20 cellular contexts compared by ENCODE assay signal in the genomic region with DNA sequence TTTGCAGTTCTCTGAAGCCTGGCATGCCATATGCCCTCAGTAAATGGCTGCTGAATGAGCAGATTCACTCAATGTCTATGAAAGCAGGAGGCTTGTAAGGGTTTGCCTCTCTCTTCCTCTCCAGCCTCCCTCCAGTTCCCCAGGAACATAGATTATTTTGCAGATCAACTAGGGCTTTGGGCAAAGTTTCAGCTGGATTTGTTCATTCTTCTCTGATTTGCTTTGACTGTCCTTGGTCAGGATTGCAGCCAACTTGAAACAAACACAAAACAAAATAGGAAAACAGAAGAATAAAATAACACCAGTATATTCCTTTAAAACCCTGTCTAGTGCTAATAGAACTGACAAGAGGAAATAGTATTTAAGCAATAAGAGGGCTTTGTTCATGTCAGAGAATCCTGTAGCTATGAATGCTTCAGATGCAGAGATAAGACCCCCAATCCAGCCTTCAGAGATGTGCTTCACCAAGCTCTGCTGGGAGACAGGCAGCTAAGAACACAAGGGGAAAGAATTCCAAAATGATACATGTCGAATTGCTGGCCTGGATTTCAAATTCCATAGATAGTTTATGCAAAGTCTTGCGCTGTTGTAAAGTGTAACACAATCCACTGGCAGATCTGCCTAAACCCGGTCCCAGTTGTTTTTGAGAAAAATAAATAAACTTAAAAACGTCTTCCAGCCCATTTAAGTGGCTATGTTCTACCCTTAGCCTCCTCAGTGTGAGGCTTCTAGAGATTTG.
DNase-seq lines count a peak whose midpoint lies in the region; TF ChIP-seq lines count a peak whose summit lies in the region.
"Had no signal": no experiment of that assay in that cellular context is flagged by ENCODE, and none has a peak within 500 bp of the region (broad histone marks: within the 10 kb centered on the region; RNA-seq: fewer than 3 reads in every experiment).

No MANE protein-coding gene starts in this region.

- BruUV-seq in A673 (replicated peaks; lab: Mats Ljungman, UMichigan) = no TSS peak

- H2BK12ac ChIP-seq in mesenchymal stem cell (ENCODE audit: low read length in 2 of 2) = no peak overlapping the region

- no peak overlapping the region for H3K4me2 ChIP-seq in mesenchymal stem cell (ENCODE audit: low read length, poor library complexity, severe bottlenecking)

- peak overlapping the region in 1 of 2 experiments; percentile 34 for H3K18ac ChIP-seq in mesenchymal stem cell (ENCODE audit: low read depth in 1 of 2, low read length in 2 of 2)

- H3K27me3 ChIP-seq in A673 (replicated peaks; ENCODE audit: insufficient read depth, low read depth, low read length, poor library complexity) = no peaks in the 10 kb centered on the region
- H3K27me3 ChIP-seq in mesenchymal stem cell (ENCODE audit: control insufficient read depth in 1 of 2, insufficient read depth in 1 of 2, low read length in 2 of 2) = no peaks in the 10 kb centered on the region
- H3K27me3 ChIP-seq: stomach had no signal

- intact Hi-C loops in A673 (cut with micrococcal nuclease; ENCODE audit: unreplicated experiment) = no loop called here

- peak overlapping the region; percentile 5 for H3K9ac ChIP-seq in mesenchymal stem cell (ENCODE audit: low read length)

- no peak overlapping the region for H2BK120ac ChIP-seq in mesenchymal stem cell (ENCODE audit: low read depth, low read length)

- CTCF ChIA-PET in A673 (lab: Charles Lee) = no interaction called here

- H3K4me3 ChIP-seq in A673 (ENCODE audit: low read depth, low read length, poor library complexity, severe bottlenecking) (no peak overlapping the region), choroid plexus epithelial cell (ENCODE audit: low read depth, low read length) (no peak overlapping the region), mesenchymal stem cell (ENCODE audit: insufficient read depth in 1 of 2, low read depth in 1 of 2, low read length in 2 of 2) (no peak overlapping the region)
- H3K4me3 ChIP-seq: K562, stomach had no signal

- H4K91ac ChIP-seq in mesenchymal stem cell (ENCODE audit: low read length) = no peak overlapping the region

- DNase-seq in A673 (ENCODE audit: low spot score) (no peak), HS-27A (ENCODE audit: low read depth) (peak; percentile 15), choroid plexus epithelial cell (ENCODE audit: low read depth) (peak; percentile 80), mesenchymal stem cell (peak; percentile 27), DMS153 treated with DMSO at 0.1 percent for 48 hours (lab: John Stamatoyannopoulos, UW; ENCODE audit: unreplicated experiment) (no peak), hippocampal formation (lab: John Stamatoyannopoulos, UW) (no peak), amygdala (lab: John Stamatoyannopoulos, UW) (no peak), NCI-H510A treated with DMSO at 0.1 percent for 48 hours (lab: John Stamatoyannopoulos, UW) (no peak)
- DNase-seq: activated CD4-positive, alpha-beta T cell treated with anti-CD3 and anti-CD28 coated beads, Interleukin-2, amount 10 ng/mL, durations not matched to agents 24 days and 14 days; caudate nucleus; DMS 273 treated with DMSO at 0.1 percent for 48 hours; GF-D8; hypothalamus; NCI-H187; NCI-H446 treated with DMSO at 0.1 percent for 48 hours; RPMI8226; small intestine; stimulated activated CD4-positive, alpha-beta T cell treated with anti-CD3 and anti-CD28 coated beads, Interleukin-4, amount 100 ng/mL, for 24 hours; stomach had no signal

- WGBS in mesenchymal stem cell = 45% methylated on average over 4 of the region's 4 CpGs

- POLR2A ChIA-PET in A673 (lab: Charles Lee; ENCODE audit: low non-redundant PET) = no interaction called here

- TF ChIP-seq CTCF in A673 (conservative IDR thresholded peaks at IDR 0.05; ENCODE audit: low read depth, low read length) = no peak
- no peak for TF ChIP-seq CTCF in choroid plexus epithelial cell (conservative IDR thresholded peaks at IDR 0.05; ENCODE audit: low read depth, low read length)

- peaks cover 20% of the 10 kb centered on the region for H3K4me1 ChIP-seq in A673 (ENCODE audit: insufficient read depth, low read length, poor library complexity, severe bottlenecking)
- H3K4me1 ChIP-seq in mesenchymal stem cell (ENCODE audit: control insufficient read depth, insufficient read depth, low read depth, low read length) = peaks cover 4% of the 10 kb centered on the region

- no peak overlapping the region for H2AFZ ChIP-seq in mesenchymal stem cell (ENCODE audit: low read depth, low read length)

- peaks cover 2% of the 10 kb centered on the region for H3K79me1 ChIP-seq in mesenchymal stem cell (replicated peaks; ENCODE audit: low read length, poor library complexity, severe bottlenecking)

- H2AK5ac ChIP-seq in mesenchymal stem cell (ENCODE audit: low read length, severe bottlenecking) = peak overlapping the region; percentile 62

- H2BK15ac ChIP-seq in mesenchymal stem cell (ENCODE audit: low read depth, poor library complexity, severe bottlenecking) = no peak overlapping the region

- no peak overlapping the region for H3K23ac ChIP-seq in mesenchymal stem cell (ENCODE audit: low read length in 2 of 2)

- no peak overlapping the region for H2BK5ac ChIP-seq in mesenchymal stem cell (ENCODE audit: low read depth, low read length, poor library complexity, severe bottlenecking)

- H3K27ac ChIP-seq in A673 (ENCODE audit: low read depth, low read length, poor library complexity, severe bottlenecking) (peak overlapping the region; percentile 12), mesenchymal stem cell (ENCODE audit: low read length, poor library complexity, severe bottlenecking) (peak overlapping the region; percentile 29)
- H3K27ac ChIP-seq: stomach had no signal

- H4K8ac ChIP-seq in mesenchymal stem cell (ENCODE audit: low read length) = no peak overlapping the region

- H3K36me3 ChIP-seq in A673 (ENCODE audit: insufficient read depth, low read length, poor library complexity, severe bottlenecking) = peaks cover 39% of the 10 kb centered on the region
- peaks cover 6 to 80% of the 10 kb centered on the region in 2 experiments for H3K36me3 ChIP-seq in mesenchymal stem cell (ENCODE audit: control insufficient read depth in 1 of 2, insufficient read depth in 2 of 2, low read depth in 1 of 2, low read length in 2 of 2)

- H3K4ac ChIP-seq in mesenchymal stem cell (ENCODE audit: low read depth in 1 of 2, low read length in 2 of 2) = no peak overlapping the region

- no peak overlapping the region for H3K14ac ChIP-seq in mesenchymal stem cell (ENCODE audit: low read length in 2 of 2)

- H3K9me3 ChIP-seq in A673 (ENCODE audit: low read depth, low read length, poor library complexity, severe bottlenecking) (no peaks in the 10 kb centered on the region), mesenchymal stem cell (ENCODE audit: control insufficient read depth, low read length) (no peaks in the 10 kb centered on the region)
- H3K9me3 ChIP-seq: stomach had no signal

Comparison
In these comparisons a context has a peak if more than half of its experiments do, and no peak if none do; other contexts are left out.
1. DNase-seq: peak in HS-27A (single experiment), choroid plexus epithelial cell (single experiment) and mesenchymal stem cell (single experiment); none in A673 (single experiment), DMS153 treated with DMSO at 0.1 percent for 48 hours (single experiment), hippocampal formation (0 of 2), amygdala (0 of 56) and NCI-H510A treated with DMSO at 0.1 percent for 48 hours (single experiment).